In genomic region chr11:61327669-61328071, GRCh38 we compare ENCODE assay signal across 19 cellular contexts. TPM values are rescaled to one million over a fixed set of nuclear protein-coding genes. Genes with fewer than 3 reads are reported as not detected.
DNase-seq lines count a peak whose midpoint lies in the region; FAIRE-seq and TF ChIP-seq lines count a peak whose summit lies in the region.
"Had no signal": no experiment of that assay in that cellular context is flagged by ENCODE, and none has a peak within 500 bp of the region (broad histone marks: within the 10 kb centered on the region; RNA-seq: fewer than 3 reads in every experiment).

No MANE protein-coding gene starts in this region.

- no peak overlapping the region for H2BK5ac ChIP-seq in trophoblast cell (ENCODE audit: low read depth, low read length, poor library complexity)

- peaks cover 12 to 18% of the 10 kb centered on the region in 2 experiments for H3K4me1 ChIP-seq in SK-N-SH (ENCODE audit: control insufficient read depth in 1 of 2, insufficient read depth in 2 of 2, low read depth in 1 of 2, low read length in 1 of 2)
- peaks cover 8 to 12% of the 10 kb centered on the region in 2 experiments for H3K4me1 ChIP-seq in trophoblast cell (ENCODE audit: control insufficient read depth in 1 of 2, insufficient read depth in 2 of 2, low read length in 2 of 2)

- no peak for TF ChIP-seq RAD21 in SK-N-SH (IDR thresholded peaks at IDR 0.05; ENCODE audit: low read length)

- no peak overlapping the region for H2BK12ac ChIP-seq in trophoblast cell (ENCODE audit: low read length)

- CTCF ChIA-PET in SK-N-SH (lab: Yijun Ruan, JAX): interaction anchor here (3.2 to 3.4 kb wide), 2 partner anchors 9 to 58 kb away, joined by 18 to 23 read pairs; no protein-coding TSS in a partner anchor

- H3K79me2 ChIP-seq in SK-N-SH (ENCODE audit: insufficient read depth): peaks cover 80% of the 10 kb centered on the region
- peaks cover 14% of the 10 kb centered on the region for H3K79me2 ChIP-seq in trophoblast cell (ENCODE audit: control insufficient read depth, insufficient read depth, low read length, poor library complexity)

- H3K23ac ChIP-seq in trophoblast cell (ENCODE audit: low read length): no peak overlapping the region

- no peak overlapping the region for H3K14ac ChIP-seq in trophoblast cell (ENCODE audit: low read length)

- peak; percentile 53 for FAIRE-seq in D721Med (lab: Jason Lieb, UNC)

- no peak overlapping the region for H3K4me3 ChIP-seq in SK-N-SH (ENCODE audit: low read depth in 2 of 2, low read length in 1 of 2)
- H3K4me3 ChIP-seq in trophoblast cell (ENCODE audit: low read depth, low read length): no peak overlapping the region
- H3K4me3 ChIP-seq: BLaER1 treated with 17β-estradiol and CSF1 and Interleukin-3, amounts not matched to agents 10 nM and 100 nM; GM23338; SJCRH30; testis had no signal

- H3K9me3 ChIP-seq in SK-N-SH (no peaks in the 10 kb centered on the region), trophoblast cell (ENCODE audit: insufficient read depth, low read depth, low read length) (peaks cover 2% of the 10 kb centered on the region)
- H3K9me3 ChIP-seq: BLaER1 treated with 17β-estradiol and CSF1 and Interleukin-3, amounts not matched to agents 10 nM and 100 nM; SJCRH30; testis had no signal

- no peak overlapping the region for H4K8ac ChIP-seq in trophoblast cell (ENCODE audit: low read depth, low read length)

- no peak overlapping the region for H4K12ac ChIP-seq in trophoblast cell (ENCODE audit: low read depth, low read length)

- no peak overlapping the region for H2AK5ac ChIP-seq in trophoblast cell (ENCODE audit: low read length)

- no peaks in the 10 kb centered on the region for H3K27me3 ChIP-seq in SK-N-SH (ENCODE audit: insufficient read depth)
- no peaks in the 10 kb centered on the region for H3K27me3 ChIP-seq in trophoblast cell (ENCODE audit: insufficient read depth, low read length)
- H3K27me3 ChIP-seq: BLaER1 treated with 17β-estradiol and CSF1 and Interleukin-3, amounts not matched to agents 10 nM and 100 nM; SJCRH30; testis had no signal

- H3K36me3 ChIP-seq in SK-N-SH (replicated peaks in 1 of 2; ENCODE audit: control insufficient read depth in 1 of 2, insufficient read depth in 2 of 2, low read length in 1 of 2): peaks cover 59 to 60% of the 10 kb centered on the region in 2 experiments
- peaks cover 27 to 42% of the 10 kb centered on the region in 2 experiments for H3K36me3 ChIP-seq in trophoblast cell (ENCODE audit: control insufficient read depth in 1 of 2, insufficient read depth in 2 of 2, low read length in 2 of 2)

- H3K27ac ChIP-seq in SK-N-SH (ENCODE audit: low read depth in 2 of 2, low read length in 1 of 2) (peak overlapping the region in 1 of 2 experiments; percentile 18; a peak in 3 of 4 replicates), trophoblast cell (ENCODE audit: low read depth, low read length) (no peak overlapping the region)
- H3K27ac ChIP-seq: BLaER1 treated with 17β-estradiol and CSF1 and Interleukin-3, amounts not matched to agents 10 nM and 100 nM; SJCRH30 had no signal

- POLR2A ChIA-PET in SK-N-SH (lab: Yijun Ruan, JAX): interaction anchor here (1.1 kb wide), 1 partner anchor 35 kb away, joined by 3 read pairs; the partner anchor contains the start of gene TMEM138

- H3K4me2 ChIP-seq in SK-N-SH (no peak overlapping the region), trophoblast cell (ENCODE audit: low read length) (no peak overlapping the region)
- H3K4me2 ChIP-seq: BLaER1 treated with 17β-estradiol and CSF1 and Interleukin-3, amounts not matched to agents 10 nM and 100 nM; GM23338 had no signal

- no peak overlapping the region for H3K4ac ChIP-seq in trophoblast cell (ENCODE audit: low read depth, low read length)

- H3F3A ChIP-seq in SK-N-SH (replicated peaks; ENCODE audit: insufficient read depth): peaks cover 9% of the 10 kb centered on the region

- H2AFZ ChIP-seq in SK-N-SH (ENCODE audit: low read depth) (no peak overlapping the region), trophoblast cell (ENCODE audit: insufficient read depth, low read length, poor library complexity) (no peak overlapping the region)
- H2AFZ ChIP-seq: GM23338 had no signal

- no peak overlapping the region for H2BK120ac ChIP-seq in trophoblast cell (ENCODE audit: insufficient read depth, low read length, poor library complexity)

- H3K79me1 ChIP-seq in trophoblast cell (ENCODE audit: low read length): peaks cover 6% of the 10 kb centered on the region

- no peaks in the 10 kb centered on the region for H3K9me2 ChIP-seq in SK-N-SH

- H3K9ac ChIP-seq in SK-N-SH (peak overlapping the region; percentile 24; the same call in 1 of the 2 replicates), trophoblast cell (ENCODE audit: low read length) (no peak overlapping the region)

- TF ChIP-seq CTCF in D721Med (IDR thresholded peaks at IDR 0.05; ENCODE audit: insufficient read depth, missing control alignments): no peak
- TF ChIP-seq CTCF in SK-N-SH (IDR thresholded peaks at IDR 0.05): no peak

- H4K20me1 ChIP-seq in SK-N-SH (ENCODE audit: insufficient read depth): peaks cover 38% of the 10 kb centered on the region

- no peak overlapping the region for H3K18ac ChIP-seq in trophoblast cell (ENCODE audit: low read length)

- no peak overlapping the region for H4K91ac ChIP-seq in trophoblast cell (ENCODE audit: low read depth, low read length)

- DNase-seq in D721Med (ENCODE audit: insufficient read length, low spot score) (no peak), SK-N-SH (no peak), dermis blood vessel endothelial cell (peak; percentile 15), trophoblast cell (peak; percentile 49 to 82), occipital lobe (lab: John Stamatoyannopoulos, UW) (no peak), COR-L47 (lab: John Stamatoyannopoulos, UW) (no peak), NCI-H2107 (lab: John Stamatoyannopoulos, UW) (no peak)
- DNase-seq: activated naive CD4-positive, alpha-beta T cell treated with Interleukin-2 at 50 U/mL for 16 hours; DMS 273 treated with DMSO at 0.1 percent for 48 hours; KBM-7; midbrain; NCI-H2029 treated with DMSO at 0.1 percent for 48 hours; NCI-H526; OCI-M1; SJCRH30; stimulated activated CD4-positive, alpha-beta T cell treated with anti-CD3 and anti-CD28 coated beads, Interleukin-4, amount 100 ng/mL, for 24 hours; testis had no signal

- no peak for TF ChIP-seq EP300 in SK-N-SH (IDR thresholded peaks at IDR 0.05; ENCODE audit: borderline replicate concordance in 1 of 2, low read depth in 1 of 2, low read length in 1 of 2)

TF ChIP-seq in SK-N-SH, 30 proteins besides CTCF, POLR2A, EP300 and RAD21:
- TF ChIP-seq RCOR1 (IDR thresholded peaks at IDR 0.05; ENCODE audit: low read length) (no peak), FOSL2 (IDR thresholded peaks at IDR 0.05; ENCODE audit: borderline replicate concordance, low read depth) (peak; percentile 10; the same call in 1 of the 2 replicates), TCF12 (IDR thresholded peaks at IDR 0.05) (peak; percentile 15; the same call in 1 of the 2 replicates)

RNA-seq across cellular contexts. Expression of gene DDB1, which starts 5.2 kb away (rescaled TPM):
- polyA plus RNA-seq in SK-N-SH (2012; rRNA removed): 170 and 224 TPM in 2 replicates
- polyA plus RNA-seq in SK-N-SH (2012; cell fraction: cytosol; rRNA removed): 165 and 169 TPM in 2 replicates
- 146 and 236 TPM in 2 replicates for polyA plus RNA-seq in SK-N-SH (2012; cell fraction: nucleus; rRNA removed)
- total RNA-seq in dermis blood vessel endothelial cell (328 and 389 TPM in 2 replicates), occipital lobe (210 TPM)
- polyA plus RNA-seq in trophoblast cell (2013): 192 and 206 TPM in 2 replicates

RNA-seq across cellular contexts. Expression of gene TKFC, which starts 5.4 kb away (rescaled TPM):
- 71.0 and 72.0 TPM in 2 replicates for polyA plus RNA-seq in SK-N-SH (2012; rRNA removed)
- 20.5 and 34.1 TPM in 2 replicates for polyA plus RNA-seq in SK-N-SH (2012; cell fraction: cytosol; rRNA removed)
- 253 and 263 TPM in 2 replicates for polyA plus RNA-seq in SK-N-SH (2012; cell fraction: nucleus; rRNA removed)
- 27.2 and 33.9 TPM in 2 replicates for total RNA-seq in dermis blood vessel endothelial cell
- polyA plus RNA-seq in trophoblast cell (2013): 12.5 and 12.7 TPM in 2 replicates
- 10.6 TPM for total RNA-seq in occipital lobe

RNA-seq across cellular contexts. Expression of gene VWCE, which starts 32.6 kb away (rescaled TPM):
- polyA plus RNA-seq in SK-N-SH (2012; rRNA removed): 3.4 and 5.0 TPM in 2 replicates
- 0.82 and 1.6 TPM in 2 replicates for polyA plus RNA-seq in SK-N-SH (2012; cell fraction: cytosol; rRNA removed)
- 24.9 and 31.4 TPM in 2 replicates for polyA plus RNA-seq in SK-N-SH (2012; cell fraction: nucleus; rRNA removed)
- 6.8 and 8.8 TPM in 2 replicates for total RNA-seq in dermis blood vessel endothelial cell
- polyA plus RNA-seq in trophoblast cell (2013): 3.1 and 3.8 TPM in 2 replicates
- total RNA-seq in occipital lobe: 2.7 TPM

RNA-seq across cellular contexts. Expression of gene CYB561A3, which starts 34.0 kb away (rescaled TPM):
- polyA plus RNA-seq in SK-N-SH (2012; rRNA removed): 70.0 and 76.4 TPM in 2 replicates
- 36.7 and 53.0 TPM in 2 replicates for polyA plus RNA-seq in SK-N-SH (2012; cell fraction: cytosol; rRNA removed)
- polyA plus RNA-seq in SK-N-SH (2012; cell fraction: nucleus; rRNA removed): 104 and 111 TPM in 2 replicates
- total RNA-seq in dermis blood vessel endothelial cell: 58.4 and 75.4 TPM in 2 replicates
- 17.9 and 19.0 TPM in 2 replicates for polyA plus RNA-seq in trophoblast cell (2013)
- 8.9 TPM for total RNA-seq in occipital lobe

RNA-seq across cellular contexts. Expression of gene TMEM138, which starts 34.5 kb away (rescaled TPM):
- polyA plus RNA-seq in SK-N-SH (2012; rRNA removed): 82.2 and 129 TPM in 2 replicates
- 85.3 and 88.5 TPM in 2 replicates for polyA plus RNA-seq in SK-N-SH (2012; cell fraction: cytosol; rRNA removed)
- polyA plus RNA-seq in SK-N-SH (2012; cell fraction: nucleus; rRNA removed): 126 and 177 TPM in 2 replicates
- total RNA-seq in dermis blood vessel endothelial cell (12.6 and 12.8 TPM in 2 replicates), occipital lobe (24.2 TPM)
- polyA plus RNA-seq in trophoblast cell (2013): 45.9 and 49.0 TPM in 2 replicates

Comparison
In these comparisons a context has a peak if more than half of its experiments do, and no peak if none do; other contexts are left out.
1. DNase-seq: peak in dermis blood vessel endothelial cell (single experiment) and trophoblast cell (2 of 2); none in D721Med (single experiment), SK-N-SH (single experiment), occipital lobe (single experiment), COR-L47 (single experiment) and NCI-H2107 (single experiment).